Comparison of ENCODE assay signal across 18 cellular contexts in the genomic region with DNA sequence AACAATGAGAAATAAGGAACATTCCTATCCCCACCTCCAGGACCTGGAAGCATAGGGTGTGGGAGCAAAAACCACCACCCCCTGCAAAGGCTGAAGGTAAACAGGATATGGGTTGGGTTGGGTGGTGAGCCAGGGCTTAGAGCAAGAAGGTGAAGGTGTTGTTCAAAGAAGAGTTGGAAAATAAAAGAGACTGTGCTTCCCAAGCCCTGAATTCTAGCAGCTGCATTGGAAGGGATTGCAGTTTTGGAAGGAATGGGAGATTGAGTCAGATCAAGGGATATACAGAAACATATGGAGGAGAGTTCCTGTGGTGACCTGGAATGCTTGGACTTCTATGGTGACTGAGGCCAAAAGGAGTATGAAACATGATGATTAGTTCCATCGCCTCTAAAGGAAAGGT. TPM values are rescaled to one million over a fixed set of nuclear protein-coding genes. Genes with fewer than 3 reads are reported as not detected.
DNase-seq lines count a peak whose midpoint lies in the region; ATAC-seq lines count a peak whose summit lies in the region.
"Had no signal": no experiment of that assay in that cellular context is flagged by ENCODE, and none has a peak within 500 bp of the region (broad histone marks: within the 10 kb centered on the region; RNA-seq: fewer than 3 reads in every experiment).

No MANE protein-coding gene starts in this region.

- no peaks in the 10 kb centered on the region for H3K27me3 ChIP-seq in mucosa of stomach (ENCODE audit: control insufficient read depth, insufficient read depth, low read length)
- H3K27me3 ChIP-seq: SJCRH30 had no signal

- H3K4me1 ChIP-seq in mucosa of stomach (ENCODE audit: control insufficient read depth, insufficient read depth, low read length) = peaks cover 20% of the 10 kb centered on the region
- H3K4me1 ChIP-seq: adrenal gland had no signal

- no peak overlapping the region for H3K27ac Mint-ChIP-seq in activated CD4-positive, alpha-beta T cell treated with anti-CD3 and anti-CD28 coated beads, Interleukin-2, amount 10 ng/mL, durations not matched to agents 24 days and 14 days

- H3K4me1 Mint-ChIP-seq in activated CD4-positive, alpha-beta T cell treated with anti-CD3 and anti-CD28 coated beads, Interleukin-2, amount 10 ng/mL, durations not matched to agents 24 days and 14 days = peaks cover 5% of the 10 kb centered on the region

- ATAC-seq in HG02588 (IDR thresholded peaks at IDR 0.05; ENCODE audit: unreplicated experiment) = no peak

- H3K9ac ChIP-seq in mucosa of stomach (ENCODE audit: low read length) = peak overlapping the region; percentile 19

- no peaks in the 10 kb centered on the region for H3K9me3 Mint-ChIP-seq in activated CD4-positive, alpha-beta T cell treated with anti-CD3 and anti-CD28 coated beads, Interleukin-2, amount 10 ng/mL, durations not matched to agents 24 days and 14 days

- no peaks in the 10 kb centered on the region for H3K36me3 Mint-ChIP-seq in activated CD4-positive, alpha-beta T cell treated with anti-CD3 and anti-CD28 coated beads, Interleukin-2, amount 10 ng/mL, durations not matched to agents 24 days and 14 days (ENCODE audit: low read depth)

- no peak overlapping the region for H3K4me3 ChIP-seq in mucosa of stomach (ENCODE audit: low read length)
- H3K4me3 ChIP-seq: adrenal gland, lung, SJCRH30 had no signal

- DNase-seq in activated CD4-positive, alpha-beta T cell treated with anti-CD3 and anti-CD28 coated beads, Interleukin-2, amount 10 ng/mL, durations not matched to agents 24 days and 14 days = peak; percentile 66
- DNase-seq in activated CD4-positive, alpha-beta T cell treated with anti-CD3 and anti-CD28 coated beads for 4 hours = no peak
- DNase-seq in LoVo (ENCODE audit: low spot score) (peak; percentile 83), dedifferentiated amniotic fluid mesenchymal stem cell (ENCODE audit: extremely low spot score) (peak; percentile 47), SW 1271 (lab: John Stamatoyannopoulos, UW) (no peak), occipital lobe (lab: John Stamatoyannopoulos, UW) (no peak)
- DNase-seq: adrenal gland; DMS53; H7; NCI-H1417 treated with DMSO at 0.1 percent for 48 hours; NCI-H69; nucleus accumbens; stimulated activated CD8-positive, alpha-beta memory T cell treated with anti-CD3 and anti-CD28 coated beads, Interleukin-4, amount 100 ng/mL, for 48 hours had no signal

- intact Hi-C loops in activated CD4-positive, alpha-beta T cell treated with anti-CD3 and anti-CD28 coated beads, Interleukin-2, amount 10 ng/mL, durations not matched to agents 24 days and 14 days (cut with micrococcal nuclease) = loop anchor here (2.0 kb wide), 1 partner anchor 17 kb away; no protein-coding TSS in a partner anchor

- H3K36me3 ChIP-seq in mucosa of stomach (ENCODE audit: control insufficient read depth, insufficient read depth, low read length) = no peaks in the 10 kb centered on the region
- H3K36me3 ChIP-seq: adrenal gland, SJCRH30 had no signal

- H3K27me3 Mint-ChIP-seq in activated CD4-positive, alpha-beta T cell treated with anti-CD3 and anti-CD28 coated beads, Interleukin-2, amount 10 ng/mL, durations not matched to agents 24 days and 14 days = peaks cover 12% of the 10 kb centered on the region

- H3K9me3 ChIP-seq in mucosa of stomach (ENCODE audit: control insufficient read depth, low read length) = no peaks in the 10 kb centered on the region
- H3K9me3 ChIP-seq: adrenal gland, SJCRH30 had no signal

- no peak overlapping the region for H3K4me3 Mint-ChIP-seq in activated CD4-positive, alpha-beta T cell treated with anti-CD3 and anti-CD28 coated beads, Interleukin-2, amount 10 ng/mL, durations not matched to agents 24 days and 14 days

RNA-seq across cellular contexts. Expression of a gene that starts 24.7 kb away (rescaled TPM):
- 55.9 and 58.1 TPM in 2 replicates for total RNA-seq in activated CD4-positive, alpha-beta T cell treated with anti-CD3 and anti-CD28 coated beads, Interleukin-2, amount 10 ng/mL, durations not matched to agents 24 days and 14 days
- 20.3 TPM for total RNA-seq in occipital lobe
- total RNA-seq: A172 had no signal

Comparison
In these comparisons a context has a peak if more than half of its experiments do, and no peak if none do; other contexts are left out.
1. DNase-seq: peak in activated CD4-positive, alpha-beta T cell treated with anti-CD3 and anti-CD28 coated beads, Interleukin-2, amount 10 ng/mL, durations not matched to agents 24 days and 14 days (single experiment), LoVo (single experiment) and dedifferentiated amniotic fluid mesenchymal stem cell (single experiment); none in activated CD4-positive, alpha-beta T cell treated with anti-CD3 and anti-CD28 coated beads for 4 hours (0 of 2), SW 1271 (0 of 2) and occipital lobe (single experiment).